8 cellular contexts compared by ENCODE assay signal in genomic region chr13:75326173-75327131, GRCh38.
DNase-seq lines count a peak whose midpoint lies in the region; ATAC-seq and TF ChIP-seq lines count a peak whose summit lies in the region.

No MANE protein-coding gene starts in this region.

- H3K36me3 ChIP-seq in brain microvascular endothelial cell (replicated peaks), result peaks cover 4% of the 10 kb centered on the region

- H3K9me3 ChIP-seq in T-helper 17 cell (ENCODE audit: control insufficient read depth, low read length, poor library complexity, severe bottlenecking), result no peaks in the 10 kb centered on the region

- peak overlapping the region; percentile 98 for H3K27ac Mint-ChIP-seq in T-helper 17 cell
- H3K27ac Mint-ChIP-seq in natural killer cell treated with Interleukin-12 subunit alpha and Interleukin-12 subunit beta and Interleukin-15 and Interleukin-18, amount 100 ng/mL, for 72 hours, result peak overlapping the region; percentile 50 to 56

- H3K27me3 Mint-ChIP-seq in T-helper 17 cell, result no peaks in the 10 kb centered on the region
- peaks cover 0 to 2% of the 10 kb centered on the region in 2 donors for H3K27me3 Mint-ChIP-seq in natural killer cell treated with Interleukin-12 subunit alpha and Interleukin-12 subunit beta and Interleukin-15 and Interleukin-18, amount 100 ng/mL, for 72 hours

- DNase-seq in T-helper 17 cell (peak; percentile 13 to 46 (median 27)), brain microvascular endothelial cell (peak; percentile 17), mucosa of gallbladder (ENCODE audit: low spot score) (no peak), DMS53 (lab: John Stamatoyannopoulos, UW) (no peak), RPMI8226 (no peak)
- DNase-seq in natural killer cell treated with Interleukin-12 subunit alpha and Interleukin-12 subunit beta and Interleukin-15 and Interleukin-18, amount 100 ng/mL, for 72 hours (ENCODE audit: low spot score), result no peak

- peak overlapping the region; percentile 95 for H3K4me3 Mint-ChIP-seq in T-helper 17 cell
- H3K4me3 Mint-ChIP-seq in natural killer cell treated with Interleukin-12 subunit alpha and Interleukin-12 subunit beta and Interleukin-15 and Interleukin-18, amount 100 ng/mL, for 72 hours, result peak overlapping the region; percentile 84

- TF ChIP-seq CTCF in brain microvascular endothelial cell (IDR thresholded peaks at IDR 0.05; ENCODE audit: low read depth, low read length, missing control alignments), result no peak

- no peaks in the 10 kb centered on the region for H3K27me3 ChIP-seq in brain microvascular endothelial cell (replicated peaks)

- ATAC-seq in GM18519 (IDR thresholded peaks at IDR 0.05; ENCODE audit: low FRiP score, unreplicated experiment), result peak; percentile 96
- peak; percentile 89 for ATAC-seq in HG02884 (IDR thresholded peaks at IDR 0.05; ENCODE audit: unreplicated experiment)
- ATAC-seq in T-helper 17 cell, result peak; percentile 90
- peak; percentile 91 to 93 for ATAC-seq in natural killer cell treated with Interleukin-12 subunit alpha and Interleukin-12 subunit beta and Interleukin-15 and Interleukin-18, amount 100 ng/mL, for 72 hours

- in situ Hi-C loops in brain microvascular endothelial cell (cut with HindIII; ENCODE audit: low pct_ligation_motif_present, low sequenced_read_pairs), result no loop called here

- no peak overlapping the region for H3K27ac ChIP-seq in brain microvascular endothelial cell

- H3K4me1 Mint-ChIP-seq in T-helper 17 cell, result peaks cover 22% of the 10 kb centered on the region
- peaks cover 12 to 16% of the 10 kb centered on the region in 2 donors for H3K4me1 Mint-ChIP-seq in natural killer cell treated with Interleukin-12 subunit alpha and Interleukin-12 subunit beta and Interleukin-15 and Interleukin-18, amount 100 ng/mL, for 72 hours (ENCODE audit: low read depth in 2 of 2)

- no peak overlapping the region for H3K4me3 ChIP-seq in brain microvascular endothelial cell (ENCODE audit: low read depth, low read length)

- no peaks in the 10 kb centered on the region for H3K9me3 Mint-ChIP-seq in natural killer cell treated with Interleukin-12 subunit alpha and Interleukin-12 subunit beta and Interleukin-15 and Interleukin-18, amount 100 ng/mL, for 72 hours

- H3K36me3 Mint-ChIP-seq in T-helper 17 cell (ENCODE audit: low read depth), result peaks cover 2% of the 10 kb centered on the region
- H3K36me3 Mint-ChIP-seq in natural killer cell treated with Interleukin-12 subunit alpha and Interleukin-12 subunit beta and Interleukin-15 and Interleukin-18, amount 100 ng/mL, for 72 hours, result no peaks in the 10 kb centered on the region

Comparison
In these comparisons a context has a peak if more than half of its experiments do, and no peak if none do; other contexts are left out.
1. DNase-seq: peak in T-helper 17 cell (3 of 3) and brain microvascular endothelial cell (single experiment); none in natural killer cell treated with Interleukin-12 subunit alpha and Interleukin-12 subunit beta and Interleukin-15 and Interleukin-18, amount 100 ng/mL, for 72 hours (single experiment), mucosa of gallbladder (single experiment), DMS53 (single experiment) and RPMI8226 (single experiment).
2. Peak in every context shown above with its lines, with median percentiles within 50 percentile points of each other: ATAC-seq.